In genomic region chr16:11610121-11610505, GRCh38 we compare ENCODE assay signal across 1 cellular context.
A peak's percentile ranks its signal among the peaks of the same experiment; 100 is the strongest.
TF ChIP-seq lines count a peak whose summit lies in the region.

No MANE protein-coding gene starts in this region.

TF ChIP-seq in HepG2, 621 proteins besides CTCF, POLR2A, EP300 and RAD21 (continued from another document):
- TF ChIP-seq ZSCAN9 (CRISPR knock-in tag; IDR thresholded peaks at IDR 0.05; ENCODE audit: borderline replicate concordance) (no peak), ZNF792 (CRISPR knock-in tag; IDR thresholded peaks at IDR 0.05) (no peak), CBX1 (IDR thresholded peaks at IDR 0.05; ENCODE audit: low read depth) (no peak), XRCC5 (optimal IDR thresholded peaks at IDR 0.05; ENCODE audit: low read length) (no peak), MLLT10 (CRISPR knock-in tag; IDR thresholded peaks at IDR 0.05) (no peak), ZZZ3 (CRISPR knock-in tag; IDR thresholded peaks at IDR 0.05; ENCODE audit: borderline replicate concordance) (no peak), ZNF501 (CRISPR knock-in tag; IDR thresholded peaks at IDR 0.05) (peak; percentile 46; the same call in 1 of the 2 replicates), ZNF619 (CRISPR knock-in tag; IDR thresholded peaks at IDR 0.05) (no peak)
- TF ChIP-seq, protein P1, sequence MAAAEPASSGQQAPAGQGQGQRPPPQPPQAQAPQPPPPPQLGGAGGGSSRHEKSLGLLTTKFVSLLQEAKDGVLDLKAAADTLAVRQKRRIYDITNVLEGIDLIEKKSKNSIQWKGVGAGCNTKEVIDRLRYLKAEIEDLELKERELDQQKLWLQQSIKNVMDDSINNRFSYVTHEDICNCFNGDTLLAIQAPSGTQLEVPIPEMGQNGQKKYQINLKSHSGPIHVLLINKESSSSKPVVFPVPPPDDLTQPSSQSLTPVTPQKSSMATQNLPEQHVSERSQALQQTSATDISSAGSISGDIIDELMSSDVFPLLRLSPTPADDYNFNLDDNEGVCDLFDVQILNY (CRISPR knock-in tag; conservative IDR thresholded peaks at IDR 0.05), result no peak
- TF ChIP-seq, protein P2, sequence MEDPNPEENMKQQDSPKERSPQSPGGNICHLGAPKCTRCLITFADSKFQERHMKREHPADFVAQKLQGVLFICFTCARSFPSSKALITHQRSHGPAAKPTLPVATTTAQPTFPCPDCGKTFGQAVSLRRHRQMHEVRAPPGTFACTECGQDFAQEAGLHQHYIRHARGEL (CRISPR knock-in tag; IDR thresholded peaks at IDR 0.05), result no peak
- TF ChIP-seq, protein P3, sequence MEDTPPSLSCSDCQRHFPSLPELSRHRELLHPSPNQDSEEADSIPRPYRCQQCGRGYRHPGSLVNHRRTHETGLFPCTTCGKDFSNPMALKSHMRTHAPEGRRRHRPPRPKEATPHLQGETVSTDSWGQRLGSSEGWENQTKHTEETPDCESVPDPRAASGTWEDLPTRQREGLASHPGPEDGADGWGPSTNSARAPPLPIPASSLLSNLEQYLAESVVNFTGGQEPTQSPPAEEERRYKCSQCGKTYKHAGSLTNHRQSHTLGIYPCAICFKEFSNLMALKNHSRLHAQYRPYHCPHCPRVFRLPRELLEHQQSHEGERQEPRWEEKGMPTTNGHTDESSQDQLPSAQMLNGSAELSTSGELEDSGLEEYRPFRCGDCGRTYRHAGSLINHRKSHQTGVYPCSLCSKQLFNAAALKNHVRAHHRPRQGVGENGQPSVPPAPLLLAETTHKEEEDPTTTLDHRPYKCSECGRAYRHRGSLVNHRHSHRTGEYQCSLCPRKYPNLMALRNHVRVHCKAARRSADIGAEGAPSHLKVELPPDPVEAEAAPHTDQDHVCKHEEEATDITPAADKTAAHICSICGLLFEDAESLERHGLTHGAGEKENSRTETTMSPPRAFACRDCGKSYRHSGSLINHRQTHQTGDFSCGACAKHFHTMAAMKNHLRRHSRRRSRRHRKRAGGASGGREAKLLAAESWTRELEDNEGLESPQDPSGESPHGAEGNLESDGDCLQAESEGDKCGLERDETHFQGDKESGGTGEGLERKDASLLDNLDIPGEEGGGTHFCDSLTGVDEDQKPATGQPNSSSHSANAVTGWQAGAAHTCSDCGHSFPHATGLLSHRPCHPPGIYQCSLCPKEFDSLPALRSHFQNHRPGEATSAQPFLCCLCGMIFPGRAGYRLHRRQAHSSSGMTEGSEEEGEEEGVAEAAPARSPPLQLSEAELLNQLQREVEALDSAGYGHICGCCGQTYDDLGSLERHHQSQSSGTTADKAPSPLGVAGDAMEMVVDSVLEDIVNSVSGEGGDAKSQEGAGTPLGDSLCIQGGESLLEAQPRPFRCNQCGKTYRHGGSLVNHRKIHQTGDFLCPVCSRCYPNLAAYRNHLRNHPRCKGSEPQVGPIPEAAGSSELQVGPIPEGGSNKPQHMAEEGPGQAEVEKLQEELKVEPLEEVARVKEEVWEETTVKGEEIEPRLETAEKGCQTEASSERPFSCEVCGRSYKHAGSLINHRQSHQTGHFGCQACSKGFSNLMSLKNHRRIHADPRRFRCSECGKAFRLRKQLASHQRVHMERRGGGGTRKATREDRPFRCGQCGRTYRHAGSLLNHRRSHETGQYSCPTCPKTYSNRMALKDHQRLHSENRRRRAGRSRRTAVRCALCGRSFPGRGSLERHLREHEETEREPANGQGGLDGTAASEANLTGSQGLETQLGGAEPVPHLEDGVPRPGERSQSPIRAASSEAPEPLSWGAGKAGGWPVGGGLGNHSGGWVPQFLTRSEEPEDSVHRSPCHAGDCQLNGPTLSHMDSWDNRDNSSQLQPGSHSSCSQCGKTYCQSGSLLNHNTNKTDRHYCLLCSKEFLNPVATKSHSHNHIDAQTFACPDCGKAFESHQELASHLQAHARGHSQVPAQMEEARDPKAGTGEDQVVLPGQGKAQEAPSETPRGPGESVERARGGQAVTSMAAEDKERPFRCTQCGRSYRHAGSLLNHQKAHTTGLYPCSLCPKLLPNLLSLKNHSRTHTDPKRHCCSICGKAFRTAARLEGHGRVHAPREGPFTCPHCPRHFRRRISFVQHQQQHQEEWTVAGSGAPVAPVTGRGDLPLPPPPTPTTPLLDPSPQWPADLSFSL (CRISPR knock-in tag; IDR thresholded peaks at IDR 0.05), result no peak
- TF ChIP-seq, protein P4, sequence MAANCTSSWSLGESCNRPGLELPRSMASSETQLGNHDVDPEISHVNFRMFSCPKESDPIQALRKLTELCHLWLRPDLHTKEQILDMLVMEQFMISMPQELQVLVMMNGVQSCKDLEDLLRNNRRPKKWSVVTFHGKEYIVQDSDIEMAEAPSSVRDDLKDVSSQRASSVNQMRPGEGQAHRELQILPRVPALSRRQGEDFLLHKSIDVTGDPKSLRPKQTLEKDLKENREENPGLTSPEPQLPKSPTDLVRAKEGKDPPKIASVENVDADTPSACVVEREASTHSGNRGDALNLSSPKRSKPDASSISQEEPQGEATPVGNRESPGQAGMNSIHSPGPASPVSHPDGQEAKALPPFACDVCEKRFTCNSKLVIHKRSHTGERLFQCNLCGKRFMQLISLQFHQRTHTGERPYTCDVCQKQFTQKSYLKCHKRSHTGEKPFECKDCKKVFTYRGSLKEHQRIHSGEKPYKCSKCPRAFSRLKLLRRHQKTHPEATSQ (CRISPR knock-in tag; IDR thresholded peaks at IDR 0.05; ENCODE audit: borderline replicate concordance), result 0 out of 2 replicates have a peak, but pooled peaks have one; percentile 36
